ENCODE assay signal across 8 cellular contexts in genomic region chr1:24955161-24955560, GRCh38. TPM values are rescaled to one million over a fixed set of nuclear protein-coding genes. Genes with fewer than 3 reads are reported as not detected.
DNase-seq lines count a peak whose midpoint lies in the region; ATAC-seq, FAIRE-seq and TF ChIP-seq lines count a peak whose summit lies in the region.

No MANE protein-coding gene starts in this region.

- no peak overlapping the region for H3K4me3 ChIP-seq in suprapubic skin

- peaks cover under 1% of the 10 kb centered on the region for H3K27me3 ChIP-seq in suprapubic skin

- no peaks in the 10 kb centered on the region for H3K4me1 ChIP-seq in suprapubic skin

- no peak for TF ChIP-seq EP300 in suprapubic skin (IDR thresholded peaks at IDR 0.05)

- no peaks in the 10 kb centered on the region for H3K36me3 ChIP-seq in suprapubic skin

- 75% methylated on average over 5 of the region's 5 CpGs for WGBS in suprapubic skin

- TF ChIP-seq CTCF in suprapubic skin (IDR thresholded peaks at IDR 0.05): no peak

- no peaks in the 10 kb centered on the region for H3K9me3 ChIP-seq in suprapubic skin

- ATAC-seq in HG03139 (IDR thresholded peaks at IDR 0.05; ENCODE audit: unreplicated experiment): no peak

- H3K27ac ChIP-seq in suprapubic skin: no peak overlapping the region

- DNase-seq in GF-D8 (lab: John Stamatoyannopoulos, UW) (peak; percentile 20), HTR-8/SVneo (ENCODE audit: insufficient read length, low spot score) (peak; percentile 44), iris pigment epithelial cell (ENCODE audit: low read depth) (peak; percentile 70), NCI-H345 (lab: John Stamatoyannopoulos, UW) (no peak), suprapubic skin (ENCODE audit: low spot score in 2 of 2) (no peak), AG08396 (ENCODE audit: low spot score) (no peak)
- peak; percentile 67 to 80 for DNase-seq in activated CD4-positive, alpha-beta T cell treated with anti-CD3 and anti-CD28 coated beads, Interleukin-2, amount 50 U/mL, for 48 hours

- no peak for TF ChIP-seq POLR2A in suprapubic skin (IDR thresholded peaks at IDR 0.05)

- no peak for FAIRE-seq in HTR-8/SVneo (lab: Jason Lieb, UNC)

RNA-seq across cellular contexts. Expression of gene RUNX3, which starts 25.1 kb away (rescaled TPM):
- total RNA-seq in suprapubic skin: 10 to 100 TPM in 3 of 4 donors, 1 to 10 TPM in 1; 7.9 to 18.7 (median 13.8) TPM

Comparison
In these comparisons a context has a peak if more than half of its experiments do, and no peak if none do; other contexts are left out.
1. DNase-seq: peak in GF-D8 (single experiment), HTR-8/SVneo (single experiment), activated CD4-positive, alpha-beta T cell treated with anti-CD3 and anti-CD28 coated beads, Interleukin-2, amount 50 U/mL, for 48 hours (2 of 2) and iris pigment epithelial cell (single experiment); none in NCI-H345 (single experiment), suprapubic skin (0 of 2) and AG08396 (single experiment).